In genomic region chr5:61464512-61464911, GRCh38 we compare ENCODE assay signal across 26 cellular contexts.
DNase-seq lines count a peak whose midpoint lies in the region; ATAC-seq and TF ChIP-seq lines count a peak whose summit lies in the region.
"Had no signal": no experiment of that assay in that cellular context is flagged by ENCODE, and none has a peak within 500 bp of the region (broad histone marks: within the 10 kb centered on the region; RNA-seq: fewer than 3 reads in every experiment).

No MANE protein-coding gene starts in this region.

- in situ Hi-C loops in G401 (cut with HindIII; ENCODE audit: low sequenced_read_pairs) = no loop called here

- H3K36me3 ChIP-seq in spleen = no peaks in the 10 kb centered on the region
- H3K36me3 ChIP-seq: breast epithelium, SJCRH30, tibial artery had no signal

- no peak for TF ChIP-seq POLR2A in spleen (IDR thresholded peaks at IDR 0.05)

- H3K9me3 Mint-ChIP-seq in Calu3 (ENCODE audit: low read depth, unreplicated experiment) (no peaks in the 10 kb centered on the region), progenitor cell of endocrine pancreas (ENCODE audit: low read depth) (no peaks in the 10 kb centered on the region)
- H3K9me3 Mint-ChIP-seq: activated naive CD4-positive, alpha-beta T cell treated with anti-CD3 and anti-CD28 coated beads, Interleukin-2, amount 10 ng/mL, durations not matched to agents 7 days and 5 days; activated T-cell treated with anti-CD3 and anti-CD28 coated beads, Interleukin-2, amount 50 U/mL, for 72 hours; CD4-positive, alpha-beta T cell; naive B cell; stimulated activated naive CD8-positive, alpha-beta T cell treated with anti-CD3 and anti-CD28 coated beads, Interleukin-15, Interleukin-2, amounts not matched to agents 100 ng/mL and 50 ng/mL, for 24 hours; T-helper 1 cell treated with Interleukin-12 subunit alpha and Interleukin-12 subunit beta and Interleukin-4 antibody, amounts not matched to agents 30 μg/mL and 1 μg/mL, for 36 hours had no signal

- H3K36me3 Mint-ChIP-seq in Calu3 (ENCODE audit: insufficient read depth, unreplicated experiment) = no peaks in the 10 kb centered on the region
- H3K36me3 Mint-ChIP-seq in progenitor cell of endocrine pancreas (ENCODE audit: insufficient read depth) = no peaks in the 10 kb centered on the region
- H3K36me3 Mint-ChIP-seq: activated CD8-positive, alpha-beta memory T cell treated with anti-CD3 and anti-CD28 coated beads, Interleukin-2, amount 10 ng/mL, durations not matched to agents 7 days and 5 days; activated naive CD4-positive, alpha-beta T cell treated with anti-CD3 and anti-CD28 coated beads, Interleukin-2, amount 10 ng/mL, durations not matched to agents 7 days and 5 days; naive B cell had no signal

- WGBS in spleen, 5 donors = 76 to 88% (median 84%) methylated on average over 4 of the region's 4 CpGs

- peak; percentile 63 for ATAC-seq in left lobe of liver
- ATAC-seq: activated CD8-positive, alpha-beta memory T cell treated with anti-CD3 and anti-CD28 coated beads, Interleukin-2, amount 10 ng/mL, durations not matched to agents 7 days and 5 days; activated T-cell treated with anti-CD3 and anti-CD28 coated beads, Interleukin-2, amount 50 U/mL, for 72 hours had no signal

- H3K27me3 ChIP-seq in spleen (replicated peaks in 1 of 7) = no peaks in the 10 kb centered on the region
- H3K27me3 ChIP-seq: breast epithelium, SJCRH30, tibial artery had no signal

- BruUV-seq in Calu3 (replicated peaks; lab: Mats Ljungman, UMichigan) = no TSS peak

- H3K4me1 ChIP-seq in spleen = peaks cover 0 to 60% (median 20%) of the 10 kb centered on the region in 6 donors
- H3K4me1 ChIP-seq: breast epithelium had no signal

- no peaks in the 10 kb centered on the region for H3K27me3 Mint-ChIP-seq in Calu3 (ENCODE audit: unreplicated experiment)
- no peaks in the 10 kb centered on the region for H3K27me3 Mint-ChIP-seq in progenitor cell of endocrine pancreas
- H3K27me3 Mint-ChIP-seq: activated CD8-positive, alpha-beta memory T cell treated with anti-CD3 and anti-CD28 coated beads, Interleukin-2, amount 10 ng/mL, durations not matched to agents 7 days and 5 days; activated naive CD4-positive, alpha-beta T cell treated with anti-CD3 and anti-CD28 coated beads, Interleukin-2, amount 10 ng/mL, durations not matched to agents 7 days and 5 days; CD4-positive, alpha-beta T cell; naive B cell; stimulated activated naive CD8-positive, alpha-beta T cell treated with anti-CD3 and anti-CD28 coated beads, Interleukin-15, Interleukin-2, amounts not matched to agents 100 ng/mL and 50 ng/mL, for 24 hours had no signal

- no peak overlapping the region for H3K27ac ChIP-seq in spleen
- H3K27ac ChIP-seq: breast epithelium, SJCRH30, tibial artery had no signal

- intact Hi-C loops in Calu3 (cut with micrococcal nuclease; ENCODE audit: unreplicated experiment) = no loop called here
- intact Hi-C loops in spleen (cut with DNase I; ENCODE audit: low total_unique reads) = no loop called here

- CTCF ChIA-PET in Calu3 (lab: Charles Lee) = no interaction called here

- DNase-seq in Calu3 = no peak
- DNase-seq in NCI-H2029 (lab: John Stamatoyannopoulos, UW) = peak; percentile 72
- no peak for DNase-seq in left lobe of liver (ENCODE audit: low spot score)
- no peak for DNase-seq in progenitor cell of endocrine pancreas (ENCODE audit: low spot score, unreplicated experiment)
- no peak for DNase-seq in spleen
- no peak for DNase-seq in G401 (ENCODE audit: low spot score)
- DNase-seq in NOMO-1 treated with DMSO at 0.1 percent for 48 hours (lab: John Stamatoyannopoulos, UW; ENCODE audit: unreplicated experiment) = no peak
- DNase-seq: activated CD4-positive, alpha-beta T cell treated with anti-CD3 and anti-CD28 coated beads, Interleukin-2, amount 50 U/mL, for 1 hour; activated CD8-positive, alpha-beta memory T cell treated with anti-CD3 and anti-CD28 coated beads, Interleukin-2, amount 10 ng/mL, durations not matched to agents 7 days and 5 days; activated naive CD4-positive, alpha-beta T cell treated with anti-CD3 and anti-CD28 coated beads, Interleukin-2, amount 10 ng/mL, durations not matched to agents 7 days and 5 days; activated T-cell treated with anti-CD3 and anti-CD28 coated beads, Interleukin-2, amount 50 U/mL, for 72 hours; amniotic stem cell; CD4-positive, alpha-beta T cell; islet precursor cell; KG1; MM.1S; naive B cell; NCI-H1417; NCI-H2171 treated with DMSO at 0.1 percent for 48 hours; NCI-H526; SJCRH30; stimulated activated CD4-positive, alpha-beta T cell treated with anti-CD3 and anti-CD28 coated beads, Interleukin-4, amount 100 ng/mL, for 4 hours; tibial artery had no signal

- H3K4me3 ChIP-seq in spleen = no peak overlapping the region
- H3K4me3 ChIP-seq: breast epithelium, SJCRH30, tibial artery had no signal

- TF ChIP-seq CTCF in Calu3 (IDR thresholded peaks at IDR 0.05; ENCODE audit: unreplicated experiment) (no peak), progenitor cell of endocrine pancreas (IDR thresholded peaks at IDR 0.05; ENCODE audit: unreplicated experiment) (no peak), spleen (IDR thresholded peaks at IDR 0.05 in 8 of 11, conservative IDR thresholded peaks at IDR 0.05 in 3 of 11) (no peak)

- peak overlapping the region; percentile 8 for H3K27ac Mint-ChIP-seq in Calu3 (ENCODE audit: unreplicated experiment)
- H3K27ac Mint-ChIP-seq in progenitor cell of endocrine pancreas = peak overlapping the region; percentile 16
- H3K27ac Mint-ChIP-seq: activated CD8-positive, alpha-beta memory T cell treated with anti-CD3 and anti-CD28 coated beads, Interleukin-2, amount 10 ng/mL, durations not matched to agents 7 days and 5 days; activated naive CD4-positive, alpha-beta T cell treated with anti-CD3 and anti-CD28 coated beads, Interleukin-2, amount 10 ng/mL, durations not matched to agents 7 days and 5 days; activated T-cell treated with anti-CD3 and anti-CD28 coated beads, Interleukin-2, amount 50 U/mL, for 72 hours; CD4-positive, alpha-beta T cell; stimulated activated naive CD8-positive, alpha-beta T cell treated with anti-CD3 and anti-CD28 coated beads, Interleukin-15, Interleukin-2, amounts not matched to agents 100 ng/mL and 50 ng/mL, for 24 hours; T-helper 1 cell treated with Interleukin-12 subunit alpha and Interleukin-12 subunit beta and Interleukin-4 antibody, amounts not matched to agents 30 μg/mL and 1 μg/mL, for 36 hours had no signal

- peaks cover 59% of the 10 kb centered on the region for H3K4me1 Mint-ChIP-seq in Calu3 (ENCODE audit: low read depth, unreplicated experiment)
- peaks cover 33% of the 10 kb centered on the region for H3K4me1 Mint-ChIP-seq in progenitor cell of endocrine pancreas (ENCODE audit: low read depth)
- H3K4me1 Mint-ChIP-seq: activated CD8-positive, alpha-beta memory T cell treated with anti-CD3 and anti-CD28 coated beads, Interleukin-2, amount 10 ng/mL, durations not matched to agents 7 days and 5 days; activated naive CD4-positive, alpha-beta T cell treated with anti-CD3 and anti-CD28 coated beads, Interleukin-2, amount 10 ng/mL, durations not matched to agents 7 days and 5 days had no signal

- no peaks in the 10 kb centered on the region for H3K9me3 ChIP-seq in spleen
- H3K9me3 ChIP-seq: breast epithelium, SJCRH30, tibial artery had no signal

- H3K4me3 Mint-ChIP-seq in Calu3 (ENCODE audit: low read depth, unreplicated experiment) (no peak overlapping the region), progenitor cell of endocrine pancreas (ENCODE audit: low read depth) (no peak overlapping the region)
- H3K4me3 Mint-ChIP-seq: activated CD8-positive, alpha-beta memory T cell treated with anti-CD3 and anti-CD28 coated beads, Interleukin-2, amount 10 ng/mL, durations not matched to agents 7 days and 5 days; activated naive CD4-positive, alpha-beta T cell treated with anti-CD3 and anti-CD28 coated beads, Interleukin-2, amount 10 ng/mL, durations not matched to agents 7 days and 5 days; activated T-cell treated with anti-CD3 and anti-CD28 coated beads, Interleukin-2, amount 50 U/mL, for 72 hours; CD4-positive, alpha-beta T cell; stimulated activated naive CD8-positive, alpha-beta T cell treated with anti-CD3 and anti-CD28 coated beads, Interleukin-15, Interleukin-2, amounts not matched to agents 100 ng/mL and 50 ng/mL, for 24 hours; T-helper 1 cell treated with Interleukin-12 subunit alpha and Interleukin-12 subunit beta and Interleukin-4 antibody, amounts not matched to agents 30 μg/mL and 1 μg/mL, for 36 hours had no signal
